Comparison of ENCODE assay signal across 8 cellular contexts in genomic region chr19:10517760-10518443, GRCh38. TPM values are rescaled to one million over a fixed set of nuclear protein-coding genes. Genes with fewer than 3 reads are reported as not detected.
DNase-seq lines count a peak whose midpoint lies in the region; ATAC-seq and TF ChIP-seq lines count a peak whose summit lies in the region.

No MANE protein-coding gene starts in this region.

- H3K36me3 Mint-ChIP-seq in nephron progenitor cell (ENCODE audit: low read depth) = peaks cover 11% of the 10 kb centered on the region

- peaks cover 45% of the 10 kb centered on the region for H3K27me3 ChIP-seq in H7 (ENCODE audit: control insufficient read depth, insufficient read depth, low read length)
- peaks cover 0 to 5% of the 10 kb centered on the region in 2 donors for H3K27me3 ChIP-seq in esophagus (ENCODE audit: control insufficient read depth in 1 of 2, insufficient read depth in 2 of 2, low read length in 2 of 2)

- peaks cover 47% of the 10 kb centered on the region for H3K4me1 Mint-ChIP-seq in nephron progenitor cell

- peak overlapping the region; percentile 86 for H3K4me3 Mint-ChIP-seq in nephron progenitor cell

- WGBS in esophagus, 2 donors = 1% methylated on average over 23 to 27 of the region's 27 CpGs

- H3K4me1 ChIP-seq in esophagus (ENCODE audit: control insufficient read depth in 2 of 2, insufficient read depth in 2 of 2, low read length in 1 of 2) = peaks cover 4 to 30% of the 10 kb centered on the region in 2 donors

- no peak for DNase-seq in AG09309 (ENCODE audit: low read depth)
- DNase-seq in H7 = peak; percentile 92
- peak; percentile 39 for DNase-seq in SW480 (ENCODE audit: low spot score)
- peak; percentile 69 for DNase-seq in nephron progenitor cell
- DNase-seq in glomerular visceral epithelial cell (ENCODE audit: extremely low spot score) = no peak

- H3K4me3 ChIP-seq in AG09309 (ENCODE audit: control insufficient read depth, low read depth, low read length) (peak overlapping the region; percentile 41), H7 (ENCODE audit: insufficient read depth, low read depth, low read length) (peak overlapping the region; percentile 66), esophagus (ENCODE audit: low read depth in 1 of 2, low read length in 2 of 2) (peak overlapping the region; percentile 55 to 67)

- H3K27ac Mint-ChIP-seq in nephron progenitor cell = peak overlapping the region; percentile 90

- ATAC-seq in GM21717 (IDR thresholded peaks at IDR 0.05; ENCODE audit: unreplicated experiment) (no peak), GM21825 (IDR thresholded peaks at IDR 0.05; ENCODE audit: unreplicated experiment) (no peak)

- H3K27me3 Mint-ChIP-seq in nephron progenitor cell (ENCODE audit: low read depth, poor library complexity) = peaks cover 40% of the 10 kb centered on the region

- H3K9me3 ChIP-seq in esophagus (ENCODE audit: control insufficient read depth in 2 of 2, insufficient read depth in 1 of 2, low read depth in 1 of 2, low read length in 1 of 2) = peaks cover 0 to 4% of the 10 kb centered on the region in 2 donors

- peak overlapping the region; percentile 87 to 88 for H3K27ac ChIP-seq in esophagus (ENCODE audit: low read depth in 2 of 2, low read length in 1 of 2)

- TF ChIP-seq CTCF in AG09309 (IDR thresholded peaks at IDR 0.05; ENCODE audit: control insufficient read depth, insufficient read depth, low read depth, low read length, missing control alignments) (no peak), nephron progenitor cell (IDR thresholded peaks at IDR 0.05) (no peak)

- no peaks in the 10 kb centered on the region for H3K9me3 Mint-ChIP-seq in nephron progenitor cell

- no peaks in the 10 kb centered on the region for H3K36me3 ChIP-seq in H7 (replicated peaks; ENCODE audit: control insufficient read depth, insufficient read depth, low read length)
- H3K36me3 ChIP-seq in esophagus (ENCODE audit: control insufficient read depth in 2 of 2, insufficient read depth in 2 of 2, low read length in 1 of 2) = peaks cover 0 to 9% of the 10 kb centered on the region in 2 donors

RNA-seq across cellular contexts. Expression of gene S1PR5, which starts 0.7 kb away (rescaled TPM):
- total RNA-seq in H7 (2014; rRNA removed; shearing (Covaris generic)) = 14.7 and 16.1 TPM in 2 replicates
- 10 to 100 TPM in 1 of 2 donors, 1 to 10 TPM in 1; 9.4 to 12.1 TPM for polyA plus RNA-seq in esophagus

RNA-seq across cellular contexts. Expression of gene KEAP1, which starts 14.7 kb away (rescaled TPM):
- 80.2 and 82.3 TPM in 2 replicates for total RNA-seq in H7 (2014; rRNA removed; shearing (Covaris generic))
- 10 to 100 TPM; 54.2 to 63.9 TPM for polyA plus RNA-seq in esophagus

RNA-seq across cellular contexts. Expression of gene ATG4D, which starts 25.8 kb away (rescaled TPM):
- total RNA-seq in H7 (2014; rRNA removed; shearing (Covaris generic)) = 95.6 and 105 TPM in 2 replicates
- polyA plus RNA-seq in esophagus = 10 to 100 TPM; 43.9 to 53.6 TPM

RNA-seq across cellular contexts. Expression of gene KRI1, which starts 47.9 kb away (rescaled TPM):
- 19.3 and 21.6 TPM in 2 replicates for total RNA-seq in H7 (2014; rRNA removed; shearing (Covaris generic))
- 10 to 100 TPM; 16.4 to 25.3 TPM for polyA plus RNA-seq in esophagus

RNA-seq across cellular contexts. Expression of gene CDKN2D, which starts 50.9 kb away (rescaled TPM):
- total RNA-seq in H7 (2014; rRNA removed; shearing (Covaris generic)) = 4.7 and 5.6 TPM in 2 replicates
- 10 to 100 TPM in 1 of 2 donors, 1 to 10 TPM in 1; 4.6 to 11.7 TPM for polyA plus RNA-seq in esophagus

Comparison
In these comparisons a context has a peak if more than half of its experiments do, and no peak if none do; other contexts are left out.
1. DNase-seq: peak in H7 (single experiment), SW480 (single experiment) and nephron progenitor cell (single experiment); none in AG09309 (single experiment) and glomerular visceral epithelial cell (single experiment).
2. Peak in every context shown above with its lines, with median percentiles within 50 percentile points of each other: H3K4me3 ChIP-seq.